Comparison of ENCODE assay signal across 25 cellular contexts in genomic region chr5:125032286-125032685, GRCh38.
DNase-seq lines count a peak whose midpoint lies in the region; ATAC-seq and TF ChIP-seq lines count a peak whose summit lies in the region.
"Had no signal": no experiment of that assay in that cellular context is flagged by ENCODE, and none has a peak within 500 bp of the region (broad histone marks: within the 10 kb centered on the region; RNA-seq: fewer than 3 reads in every experiment).

No MANE protein-coding gene starts in this region.

- H3K27me3 Mint-ChIP-seq in activated CD4-positive, alpha-beta T cell treated with anti-CD3 and anti-CD28 coated beads, Interleukin-2, amount 10 ng/mL, durations not matched to agents 24 days and 14 days: no peaks in the 10 kb centered on the region
- H3K27me3 Mint-ChIP-seq: activated B cell treated with CpG ODN at 0.5 μM for 24 hours, B cell, IgD-negative memory B cell had no signal

- H3K4me1 ChIP-seq in adipocyte (ENCODE audit: control insufficient read depth, insufficient read depth, low read length): peaks cover 25% of the 10 kb centered on the region
- H3K4me1 ChIP-seq in hepatocyte (ENCODE audit: insufficient read depth): peaks cover 6% of the 10 kb centered on the region
- peaks cover 2 to 43% (median 21%) of the 10 kb centered on the region in 5 donors for H3K4me1 ChIP-seq in subcutaneous abdominal adipose tissue (ENCODE audit: control insufficient read depth in 5 of 5, insufficient read depth in 5 of 5, low read length in 5 of 5)
- H3K4me1 ChIP-seq in upper lobe of left lung: no peaks in the 10 kb centered on the region
- H3K4me1 ChIP-seq: right atrium auricular region had no signal

- no peak overlapping the region for H3K4me3 ChIP-seq in adipocyte (ENCODE audit: low read length)
- no peak overlapping the region for H3K4me3 ChIP-seq in hepatocyte
- no peak overlapping the region for H3K4me3 ChIP-seq in subcutaneous abdominal adipose tissue (ENCODE audit: low read depth in 1 of 5, low read length in 5 of 5)
- H3K4me3 ChIP-seq in upper lobe of left lung: no peak overlapping the region
- H3K4me3 ChIP-seq: right atrium auricular region had no signal

- H3K4me2 ChIP-seq in hepatocyte: no peak overlapping the region

- H3K4me1 Mint-ChIP-seq in activated CD4-positive, alpha-beta T cell treated with anti-CD3 and anti-CD28 coated beads, Interleukin-2, amount 10 ng/mL, durations not matched to agents 24 days and 14 days: no peaks in the 10 kb centered on the region

- no peaks in the 10 kb centered on the region for H4K20me1 ChIP-seq in hepatocyte (ENCODE audit: insufficient read depth, poor library complexity, severe bottlenecking)

- H3K9ac ChIP-seq in adipocyte (ENCODE audit: low read length) (peak overlapping the region; percentile 16), subcutaneous abdominal adipose tissue (ENCODE audit: low read length in 5 of 5) (peak overlapping the region in 1 of 5 donors; percentile 19)

- no peak overlapping the region for H3K27ac Mint-ChIP-seq in activated CD4-positive, alpha-beta T cell treated with anti-CD3 and anti-CD28 coated beads, Interleukin-2, amount 10 ng/mL, durations not matched to agents 24 days and 14 days
- H3K27ac Mint-ChIP-seq: activated B cell treated with CpG ODN at 0.5 μM for 24 hours; activated CD8-positive, alpha-beta T cell treated with anti-CD3 and anti-CD28 coated beads, Interleukin-2, amount 10 ng/mL, durations not matched to agents 7 days and 5 days; activated naive CD4-positive, alpha-beta T cell treated with anti-CD3 and anti-CD28 coated beads for 36 hours; B cell; IgD-negative memory B cell; type B pancreatic cell had no signal

- TF ChIP-seq CTCF in hepatocyte (IDR thresholded peaks at IDR 0.05; ENCODE audit: poor library complexity) (no peak), upper lobe of left lung (IDR thresholded peaks at IDR 0.05) (no peak)

- no peaks in the 10 kb centered on the region for H3K9me3 ChIP-seq in adipocyte (ENCODE audit: control insufficient read depth, low read length)
- H3K9me3 ChIP-seq in hepatocyte (ENCODE audit: low read depth): no peaks in the 10 kb centered on the region
- no peaks in the 10 kb centered on the region for H3K9me3 ChIP-seq in subcutaneous abdominal adipose tissue (ENCODE audit: control insufficient read depth in 5 of 5, low read length in 5 of 5)
- no peaks in the 10 kb centered on the region for H3K9me3 ChIP-seq in upper lobe of left lung
- H3K9me3 ChIP-seq: right atrium auricular region had no signal

- TF ChIP-seq EP300 in upper lobe of left lung (IDR thresholded peaks at IDR 0.05): no peak

- no peaks in the 10 kb centered on the region for H3K79me2 ChIP-seq in hepatocyte

- TF ChIP-seq POLR2A in upper lobe of left lung (IDR thresholded peaks at IDR 0.05): no peak

- H3K27ac ChIP-seq in hepatocyte (no peak overlapping the region), subcutaneous abdominal adipose tissue (ENCODE audit: low read depth, low read length) (peak overlapping the region; percentile 89), upper lobe of left lung (no peak overlapping the region)
- H3K27ac ChIP-seq: epithelial cell of prostate, right atrium auricular region had no signal

- DNase-seq in left ventricle myocardium superior: no peak
- no peak for DNase-seq in Right ventricle myocardium inferior (ENCODE audit: missing footprints)
- peak; percentile 77 for DNase-seq in adipocyte (ENCODE audit: low read depth)
- peak; percentile 17 for DNase-seq in hepatocyte (ENCODE audit: low spot score)
- no peak for DNase-seq in upper lobe of left lung
- DNase-seq in activated CD4-positive, alpha-beta T cell treated with anti-CD3 and anti-CD28 coated beads, Interleukin-2, amount 10 ng/mL, durations not matched to agents 24 days and 14 days: no peak
- DNase-seq: 8988T; activated B cell treated with CpG ODN at 0.5 μM for 24 hours; activated CD8-positive, alpha-beta T cell treated with anti-CD3 and anti-CD28 coated beads, Interleukin-2, amount 10 ng/mL, durations not matched to agents 7 days and 5 days; activated naive CD4-positive, alpha-beta T cell treated with anti-CD3 and anti-CD28 coated beads for 36 hours; activated T-cell treated with anti-CD3 and anti-CD28 coated beads, Interleukin-2, amount 50 U/mL, for 1 hour; anterior cingulate cortex; caudate nucleus; kidney glomerular epithelial cell; NCI-H2171 treated with DMSO at 0.1 percent for 48 hours; NCI-H526; stimulated activated CD4-positive, alpha-beta T cell treated with anti-CD3 and anti-CD28 coated beads, Interleukin-15, amount 100 ng/mL, for 24 hours; T-helper 9 cell had no signal

- no peaks in the 10 kb centered on the region for H3K9me3 Mint-ChIP-seq in activated CD4-positive, alpha-beta T cell treated with anti-CD3 and anti-CD28 coated beads, Interleukin-2, amount 10 ng/mL, durations not matched to agents 24 days and 14 days
- H3K9me3 Mint-ChIP-seq: activated B cell treated with CpG ODN at 0.5 μM for 24 hours; activated naive CD4-positive, alpha-beta T cell treated with anti-CD3 and anti-CD28 coated beads for 36 hours; IgD-negative memory B cell had no signal

- H3K4me3 Mint-ChIP-seq in activated CD4-positive, alpha-beta T cell treated with anti-CD3 and anti-CD28 coated beads, Interleukin-2, amount 10 ng/mL, durations not matched to agents 24 days and 14 days: no peak overlapping the region
- H3K4me3 Mint-ChIP-seq: activated B cell treated with CpG ODN at 0.5 μM for 24 hours; activated CD8-positive, alpha-beta T cell treated with anti-CD3 and anti-CD28 coated beads, Interleukin-2, amount 10 ng/mL, durations not matched to agents 7 days and 5 days; activated naive CD4-positive, alpha-beta T cell treated with anti-CD3 and anti-CD28 coated beads for 36 hours; B cell; IgD-negative memory B cell; type B pancreatic cell had no signal

- H3K27me3 ChIP-seq in adipocyte (replicated peaks; ENCODE audit: control insufficient read depth, insufficient read depth, low read length) (no peaks in the 10 kb centered on the region), hepatocyte (no peaks in the 10 kb centered on the region), subcutaneous abdominal adipose tissue (ENCODE audit: control insufficient read depth in 5 of 5, insufficient read depth in 4 of 5, low read length in 5 of 5) (no peaks in the 10 kb centered on the region), upper lobe of left lung (no peaks in the 10 kb centered on the region)
- H3K27me3 ChIP-seq: right atrium auricular region had no signal

- H3K36me3 ChIP-seq in adipocyte (ENCODE audit: control insufficient read depth, insufficient read depth, low read length, severe bottlenecking) (no peaks in the 10 kb centered on the region), hepatocyte (replicated peaks; ENCODE audit: insufficient read depth, low read depth) (no peaks in the 10 kb centered on the region), subcutaneous abdominal adipose tissue (ENCODE audit: control insufficient read depth in 5 of 5, insufficient read depth in 5 of 5, low read length in 5 of 5) (no peaks in the 10 kb centered on the region), upper lobe of left lung (no peaks in the 10 kb centered on the region)
- H3K36me3 ChIP-seq: right atrium auricular region had no signal

- intact Hi-C loops in left ventricle myocardium superior (cut with micrococcal nuclease): no loop called here
- intact Hi-C loops in Right ventricle myocardium inferior (cut with DNase I): no loop called here
- intact Hi-C loops in activated CD4-positive, alpha-beta T cell treated with anti-CD3 and anti-CD28 coated beads, Interleukin-2, amount 10 ng/mL, durations not matched to agents 24 days and 14 days (cut with micrococcal nuclease): no loop called here

- no peak overlapping the region for H2AFZ ChIP-seq in hepatocyte

- WGBS in hepatocyte (ENCODE audit: low lambda C conversion rate, missing lambda C conversion rate): 75% methylated on average over 3 of the region's 3 CpGs
- WGBS in upper lobe of left lung, 2 donors: 85% methylated on average over 3 of the region's 3 CpGs

- ATAC-seq in left ventricle myocardium superior: peak; percentile 22
- ATAC-seq in Right ventricle myocardium inferior: no peak
- ATAC-seq in HG03565 (IDR thresholded peaks at IDR 0.05; ENCODE audit: unreplicated experiment): no peak
- ATAC-seq in upper lobe of left lung (ENCODE audit: low FRiP score in 2 of 2): no peak
- ATAC-seq: activated CD8-positive, alpha-beta T cell treated with anti-CD3 and anti-CD28 coated beads, Interleukin-2, amount 10 ng/mL, durations not matched to agents 7 days and 5 days had no signal

- H3K36me3 Mint-ChIP-seq in activated CD4-positive, alpha-beta T cell treated with anti-CD3 and anti-CD28 coated beads, Interleukin-2, amount 10 ng/mL, durations not matched to agents 24 days and 14 days (ENCODE audit: low read depth): no peaks in the 10 kb centered on the region
- H3K36me3 Mint-ChIP-seq: IgD-negative memory B cell had no signal

- no peaks in the 10 kb centered on the region for H3K9me2 ChIP-seq in hepatocyte (replicated peaks; ENCODE audit: insufficient read depth)

Comparison
In these comparisons a context has a peak if more than half of its experiments do, and no peak if none do; other contexts are left out.
1. DNase-seq: peak in adipocyte (single experiment) and hepatocyte (single experiment); none in left ventricle myocardium superior (single experiment), Right ventricle myocardium inferior (single experiment), upper lobe of left lung (0 of 2) and activated CD4-positive, alpha-beta T cell treated with anti-CD3 and anti-CD28 coated beads, Interleukin-2, amount 10 ng/mL, durations not matched to agents 24 days and 14 days (single experiment).